In the genomic region with DNA sequence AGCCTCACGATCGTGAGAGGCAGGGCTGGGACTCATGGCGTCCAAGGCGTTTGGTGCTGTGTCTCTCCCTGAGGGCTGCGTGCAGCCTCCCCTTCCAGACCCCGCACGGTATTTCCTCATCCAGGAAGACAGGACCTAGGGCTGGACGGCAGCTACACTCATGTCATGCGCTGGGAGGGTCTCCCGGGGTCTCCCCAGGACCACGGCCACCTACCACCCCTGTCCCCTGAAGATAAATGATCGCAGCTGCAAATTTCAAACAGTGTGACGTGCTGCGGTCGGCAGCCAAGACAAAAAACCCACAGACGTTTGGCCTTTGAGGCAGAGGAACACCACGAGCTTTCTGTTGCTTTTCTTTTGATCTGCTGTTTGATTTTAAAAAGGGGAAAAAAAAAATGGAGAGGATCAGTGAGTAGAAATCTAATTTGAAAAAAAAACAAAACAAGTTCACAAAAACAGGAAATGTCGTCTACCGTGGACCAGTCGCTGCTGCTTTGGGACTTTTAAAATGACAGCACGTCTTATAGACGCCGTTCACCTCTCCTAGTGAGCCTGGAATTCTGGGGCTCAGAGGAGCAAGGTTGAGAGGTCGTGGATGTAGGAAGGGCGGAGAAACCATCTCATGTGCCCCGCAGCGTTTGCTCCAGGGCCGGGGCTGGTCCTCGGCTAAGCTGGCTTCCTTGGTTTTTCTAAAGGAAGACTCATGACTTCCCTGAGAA, we compare ENCODE assay signal across 8 cellular contexts.
A peak's percentile ranks its signal among the peaks of the same experiment; 100 is the strongest.
DNase-seq lines count a peak whose midpoint lies in the region; ATAC-seq and TF ChIP-seq lines count a peak whose summit lies in the region.

No MANE protein-coding gene starts in this region.

- DNase-seq in AG04449 (ENCODE audit: low read depth, low spot score) (no peak), activated T-cell treated with anti-CD3 and anti-CD28 coated beads for 24 hours (ENCODE audit: low read depth) (peak; percentile 43), foreskin melanocyte (peak; percentile 80), UCSD-AML1 (lab: John Stamatoyannopoulos, UW; ENCODE audit: unreplicated experiment) (no peak), LoVo (ENCODE audit: low spot score) (no peak)
- peak in 2 of 3 donors; percentile 25 to 37 for DNase-seq in stimulated activated CD4-positive, alpha-beta T cell treated with anti-CD3 and anti-CD28 coated beads, Interleukin-12 subunit alpha, Interleukin-12 subunit beta, amount 100 ng/mL, for 48 hours (ENCODE audit: low read depth in 2 of 3, low spot score in 1 of 3)

- peak overlapping the region; percentile 12; the same call in 1 of the 2 replicates for H3K4me3 ChIP-seq in AG04449 (ENCODE audit: low read depth, low read length)

- TF ChIP-seq CTCF in AG04449 (IDR thresholded peaks at IDR 0.05; ENCODE audit: insufficient read depth, low read length, missing control alignments) = no peak

- POLR2A ChIA-PET in AG04449 (lab: Yijun Ruan, JAX) = no interaction called here

- CTCF ChIA-PET in AG04449 (lab: Yijun Ruan, JAX) = interaction anchor here (0.6 to 1.1 kb wide), 3 partner anchors 10 to 339 kb away, joined by 3 to 4 read pairs (median 3); no protein-coding TSS in a partner anchor

- peak; percentile 46 for ATAC-seq in HG02981 (IDR thresholded peaks at IDR 0.05; ENCODE audit: unreplicated experiment)
- no peak for ATAC-seq in HG03175 (IDR thresholded peaks at IDR 0.05; ENCODE audit: unreplicated experiment)

Comparison
In these comparisons a context has a peak if more than half of its experiments do, and no peak if none do; other contexts are left out.
1. DNase-seq: peak in activated T-cell treated with anti-CD3 and anti-CD28 coated beads for 24 hours (single experiment), foreskin melanocyte (single experiment) and stimulated activated CD4-positive, alpha-beta T cell treated with anti-CD3 and anti-CD28 coated beads, Interleukin-12 subunit alpha, Interleukin-12 subunit beta, amount 100 ng/mL, for 48 hours (2 of 3); none in AG04449 (single experiment), UCSD-AML1 (single experiment) and LoVo (single experiment).